8 cellular contexts compared by ENCODE assay signal in genomic region chr18:62740650-62741049, GRCh38. TPM values are rescaled to one million over a fixed set of nuclear protein-coding genes. Genes with fewer than 3 reads are reported as not detected.
DNase-seq lines count a peak whose midpoint lies in the region; ATAC-seq and TF ChIP-seq lines count a peak whose summit lies in the region.
"Not testable (repeated sequence)": the region's sequence is repeated elsewhere in the genome, so short reads cannot be mapped to it uniquely, and the experiment has no call there.

No MANE protein-coding gene starts in this region.

- TF ChIP-seq CTCF in 22Rv1 (IDR thresholded peaks at IDR 0.05); HCT116 (IDR thresholded peaks at IDR 0.05 in 2 of 3, conservative IDR thresholded peaks at IDR 0.05 in 1 of 3; ENCODE audit: borderline replicate concordance in 1 of 3, insufficient read depth in 1 of 3, low read depth in 2 of 3, low read length in 2 of 3); PC-3 (conservative IDR thresholded peaks at IDR 0.05; ENCODE audit: low read depth, low read length); endodermal cell (conservative IDR thresholded peaks at IDR 0.05); right lobe of liver (IDR thresholded peaks at IDR 0.05); prostate gland (IDR thresholded peaks at IDR 0.05): not testable (repeated sequence)

- H3K4me1 Mint-ChIP-seq in activated T-helper 2 cell treated with anti-CD3 and anti-CD28 coated beads, Interferon-gamma antibody, Interleukin-2, Interleukin-4, amounts not matched to agents 10 μg/mL and 5 μg/mL and 100 μg/mL, durations not matched to agents 14 hours and 24 hours and 36 hours (ENCODE audit: low read depth), result peaks cover 38% of the 10 kb centered on the region
- H3K4me1 Mint-ChIP-seq in endodermal cell, result peaks cover 45% of the 10 kb centered on the region

- not testable (repeated sequence) for H3F3A ChIP-seq in PC-3 (ENCODE audit: low read length, unreplicated experiment)

- H3K36me3 Mint-ChIP-seq in activated T-helper 2 cell treated with anti-CD3 and anti-CD28 coated beads, Interferon-gamma antibody, Interleukin-2, Interleukin-4, amounts not matched to agents 10 μg/mL and 5 μg/mL and 100 μg/mL, durations not matched to agents 14 hours and 24 hours and 36 hours (ENCODE audit: low read depth); endodermal cell (ENCODE audit: low read depth): not testable (repeated sequence)

- H3K36me3 ChIP-seq in HCT116 (ENCODE audit: control insufficient read depth in 1 of 2, insufficient read depth in 2 of 2, low read length in 2 of 2); PC-3 (ENCODE audit: low read depth, low read length); endodermal cell (ENCODE audit: control insufficient read depth, insufficient read depth, low read length); right lobe of liver; prostate gland; subcutaneous abdominal adipose tissue (ENCODE audit: control insufficient read depth in 5 of 5, insufficient read depth in 5 of 5, low read length in 5 of 5): not testable (repeated sequence)

- peak overlapping the region; percentile 30; the same call in 1 of the 2 replicates for H3K9ac ChIP-seq in HCT116 (ENCODE audit: low read length)
- H3K9ac ChIP-seq in PC-3 (ENCODE audit: low read length); endodermal cell (ENCODE audit: extremely low read depth, low read length, poor library complexity, severe bottlenecking): not testable (repeated sequence)
- H3K9ac ChIP-seq in subcutaneous abdominal adipose tissue (ENCODE audit: low read length in 5 of 5), result peak overlapping the region in 1 of 5 donors; percentile 16

- POLR2A ChIA-PET in HCT116 (lab: Charles Lee), result interaction anchor here (1.0 kb wide), 1 partner anchor 9 kb away, joined by 3 read pairs; no protein-coding TSS in a partner anchor
- POLR2A ChIA-PET in PC-3 (lab: Charles Lee; ENCODE audit: unreplicated experiment), result not testable (repeated sequence)

- WGBS in endodermal cell (ENCODE audit: insufficient coverage in 1 of 2, insufficient read length in 1 of 2), 2 experiments, result 90 to 94% methylated on average over 3 to 5 of the region's 5 CpGs
- 22% methylated on average over 3 of the region's 5 CpGs for WGBS in right lobe of liver (ENCODE audit: insufficient coverage, low coverage, low lambda C conversion rate, missing lambda C conversion rate)
- WGBS in prostate gland, result 83% methylated on average over 5 of the region's 5 CpGs

- not testable (repeated sequence) for BruUV-seq in HCT116 (replicated peaks; lab: Mats Ljungman, UMichigan); PC-3 (replicated peaks; lab: Mats Ljungman, UMichigan)

- H3K9me2 ChIP-seq in HCT116 (ENCODE audit: insufficient read depth); PC-3 (replicated peaks; ENCODE audit: low read length): not testable (repeated sequence)

- RAD21 ChIA-PET in HCT116 (lab: Charles Lee; ENCODE audit: low non-redundant PET in 1 of 2, low total read pairs in 2 of 2, uncharacterized antibody in 2 of 2, unreplicated experiment in 2 of 2), result not testable (repeated sequence)

- not testable (repeated sequence) for TF ChIP-seq RAD21 in HCT116 (IDR thresholded peaks at IDR 0.05; ENCODE audit: low read depth)

- H3K27me3 ChIP-seq in HCT116 (ENCODE audit: insufficient read depth, low read length); PC-3 (ENCODE audit: low read length); endodermal cell (ENCODE audit: control insufficient read depth, insufficient read depth, low read length, poor library complexity, severe bottlenecking); right lobe of liver; prostate gland (replicated peaks; ENCODE audit: insufficient read depth); subcutaneous abdominal adipose tissue (ENCODE audit: control insufficient read depth in 5 of 5, insufficient read depth in 4 of 5, low read length in 5 of 5): not testable (repeated sequence)

- not testable (repeated sequence) for H4K20me1 ChIP-seq in HCT116 (ENCODE audit: insufficient read depth)
- peaks cover 12% of the 10 kb centered on the region; the same call in 1 of the 2 replicates for H4K20me1 ChIP-seq in PC-3 (ENCODE audit: low read length)

- intact Hi-C loops in HCT116 (cut with micrococcal nuclease); PC-3 (cut with micrococcal nuclease); right lobe of liver (cut with DNase I); prostate gland (cut with DNase I): not testable (repeated sequence)
- intact Hi-C loops in activated T-helper 2 cell treated with anti-CD3 and anti-CD28 coated beads, Interferon-gamma antibody, Interleukin-2, Interleukin-4, amounts not matched to agents 10 μg/mL and 5 μg/mL and 100 μg/mL, durations not matched to agents 14 hours and 24 hours and 36 hours (cut with micrococcal nuclease), result loop anchor here (1.0 kb wide), 2 partner anchors 31 to 44 kb away; no protein-coding TSS in a partner anchor

- DNase-seq in HCT116 (ENCODE audit: low read depth, low spot score); PC-3; activated T-helper 2 cell treated with anti-CD3 and anti-CD28 coated beads, Interferon-gamma antibody, Interleukin-2, Interleukin-4, amounts not matched to agents 10 μg/mL and 5 μg/mL and 100 μg/mL, durations not matched to agents 14 hours and 24 hours and 36 hours (ENCODE audit: low spot score); endodermal cell; right lobe of liver; prostate gland (ENCODE audit: low spot score): not testable (repeated sequence)

- H2AFZ ChIP-seq in HCT116 (ENCODE audit: low read depth, low read length, poor library complexity, severe bottlenecking); PC-3 (ENCODE audit: low read length): not testable (repeated sequence)

- H3K27ac Mint-ChIP-seq in activated T-helper 2 cell treated with anti-CD3 and anti-CD28 coated beads, Interferon-gamma antibody, Interleukin-2, Interleukin-4, amounts not matched to agents 10 μg/mL and 5 μg/mL and 100 μg/mL, durations not matched to agents 14 hours and 24 hours and 36 hours, result peak overlapping the region; percentile 40
- peak overlapping the region; percentile 76 for H3K27ac Mint-ChIP-seq in endodermal cell

- not testable (repeated sequence) for ATAC-seq in HCT116, PC-3
- peak in 2 of 4 donors; percentile 3 to 8 for ATAC-seq in right lobe of liver

- 0 out of 4 replicates have a peak overlapping the region, but pooled peaks of 1 of the 2 experiments have one; percentile 5 for H3K4me3 ChIP-seq in HCT116 (replicated peaks in 1 of 2; ENCODE audit: low read depth in 1 of 2, low read length in 2 of 2)
- not testable (repeated sequence) for H3K4me3 ChIP-seq in PC-3 (ENCODE audit: low read length); endodermal cell (ENCODE audit: low read length); prostate gland
- H3K4me3 ChIP-seq in right lobe of liver, result peak overlapping the region in 2 of 3 donors; percentile 25 to 46
- H3K4me3 ChIP-seq in subcutaneous abdominal adipose tissue (ENCODE audit: low read depth in 1 of 5, low read length in 5 of 5), result peak overlapping the region in 1 of 5 donors; percentile 29

- H3K27ac ChIP-seq in 22Rv1 (peak overlapping the region; percentile 72), HCT116 (ENCODE audit: low read depth, low read length) (peak overlapping the region; percentile 67), PC-3 (ENCODE audit: low read length) (peak overlapping the region; percentile 33; the same call in 1 of the 2 replicates), right lobe of liver (peak overlapping the region; percentile 47 to 85 (median 83)), prostate gland (peak overlapping the region; percentile 66 to 71), subcutaneous abdominal adipose tissue (ENCODE audit: low read depth, low read length) (peak overlapping the region; percentile 76)
- not testable (repeated sequence) for H3K27ac ChIP-seq in endodermal cell (ENCODE audit: low read depth, low read length)

- H3K9me3 Mint-ChIP-seq in activated T-helper 2 cell treated with anti-CD3 and anti-CD28 coated beads, Interferon-gamma antibody, Interleukin-2, Interleukin-4, amounts not matched to agents 10 μg/mL and 5 μg/mL and 100 μg/mL, durations not matched to agents 14 hours and 24 hours and 36 hours; endodermal cell: not testable (repeated sequence)

- H3K27me3 Mint-ChIP-seq in activated T-helper 2 cell treated with anti-CD3 and anti-CD28 coated beads, Interferon-gamma antibody, Interleukin-2, Interleukin-4, amounts not matched to agents 10 μg/mL and 5 μg/mL and 100 μg/mL, durations not matched to agents 14 hours and 24 hours and 36 hours (ENCODE audit: low read depth); endodermal cell (ENCODE audit: insufficient read depth): not testable (repeated sequence)

- peak overlapping the region; percentile 48 for H3K4me2 ChIP-seq in HCT116 (ENCODE audit: low read length)
- H3K4me2 ChIP-seq in PC-3 (ENCODE audit: low read length), result not testable (repeated sequence)

- H3K9me3 ChIP-seq in HCT116 (ENCODE audit: control insufficient read depth in 1 of 2, insufficient read depth in 1 of 2, low read depth in 1 of 2, low read length in 2 of 2); PC-3 (ENCODE audit: low read length); endodermal cell (ENCODE audit: control insufficient read depth, low read length); right lobe of liver; prostate gland; subcutaneous abdominal adipose tissue (ENCODE audit: control insufficient read depth in 5 of 5, low read length in 5 of 5): not testable (repeated sequence)

- H3K4me1 ChIP-seq in HCT116 (ENCODE audit: control insufficient read depth in 1 of 2, insufficient read depth in 2 of 2, low read length in 2 of 2) (peaks cover 20 to 26% of the 10 kb centered on the region in 2 experiments; a peak in 3 of 4 replicates), PC-3 (ENCODE audit: insufficient read depth, low read length) (peaks cover 14% of the 10 kb centered on the region), right lobe of liver (peaks cover 0 to 50% (median 16%) of the 10 kb centered on the region in 4 donors), subcutaneous abdominal adipose tissue (ENCODE audit: control insufficient read depth in 5 of 5, insufficient read depth in 5 of 5, low read length in 5 of 5) (peaks cover 0 to 25% (median 16%) of the 10 kb centered on the region in 5 donors)
- not testable (repeated sequence) for H3K4me1 ChIP-seq in endodermal cell (ENCODE audit: control insufficient read depth, insufficient read depth, low read length); prostate gland (replicated peaks)

- H3K79me2 ChIP-seq in HCT116 (ENCODE audit: insufficient read depth, low read length) (peaks cover 62% of the 10 kb centered on the region), PC-3 (ENCODE audit: low read length) (peaks cover 88% of the 10 kb centered on the region)

- CTCF ChIA-PET in HCT116 (lab: Charles Lee); PC-3 (lab: Charles Lee): not testable (repeated sequence)

- H3K4me3 Mint-ChIP-seq in activated T-helper 2 cell treated with anti-CD3 and anti-CD28 coated beads, Interferon-gamma antibody, Interleukin-2, Interleukin-4, amounts not matched to agents 10 μg/mL and 5 μg/mL and 100 μg/mL, durations not matched to agents 14 hours and 24 hours and 36 hours (ENCODE audit: low read depth); endodermal cell: not testable (repeated sequence)

- not testable (repeated sequence) for TF ChIP-seq POLR2A in HCT116 (IDR thresholded peaks at IDR 0.05; ENCODE audit: borderline replicate concordance, extremely low read depth, insufficient read depth, insufficient read length); right lobe of liver (IDR thresholded peaks at IDR 0.05); prostate gland (IDR thresholded peaks at IDR 0.05)

RNA-seq across cellular contexts. Expression of gene PHLPP1, which starts 25.3 kb away (rescaled TPM):
- total RNA-seq in HCT116 (2021; ENCODE audit: unreplicated experiment) (14.7 TPM), PC-3 (2014; rRNA removed) (14.1 and 22.5 TPM in 2 replicates), endodermal cell (10 to 100 TPM; 19.8 to 28.1 TPM), right lobe of liver (10 to 100 TPM in 5 of 6 experiments, 1 to 10 TPM in 1; 8.6 to 19.3 (median 17.0) TPM), prostate gland (10 to 100 TPM; 16.8 to 44.1 TPM)
- polyA plus RNA-seq in HCT116 (2012), result 6.7 TPM in 2 replicates
- 31.1 and 31.8 TPM in 2 replicates for total RNA-seq in activated T-helper 2 cell treated with anti-CD3 and anti-CD28 coated beads, Interferon-gamma antibody, Interleukin-2, Interleukin-4, amounts not matched to agents 10 μg/mL and 5 μg/mL and 100 μg/mL, durations not matched to agents 14 hours and 24 hours and 36 hours
- polyA plus RNA-seq in endodermal cell (2013, experiment 1 of 2), result 18.1 TPM
- polyA plus RNA-seq in endodermal cell (2013, experiment 2 of 2), result 16.0 TPM
